Comparison of ENCODE assay signal across 9 cellular contexts in the genomic region with DNA sequence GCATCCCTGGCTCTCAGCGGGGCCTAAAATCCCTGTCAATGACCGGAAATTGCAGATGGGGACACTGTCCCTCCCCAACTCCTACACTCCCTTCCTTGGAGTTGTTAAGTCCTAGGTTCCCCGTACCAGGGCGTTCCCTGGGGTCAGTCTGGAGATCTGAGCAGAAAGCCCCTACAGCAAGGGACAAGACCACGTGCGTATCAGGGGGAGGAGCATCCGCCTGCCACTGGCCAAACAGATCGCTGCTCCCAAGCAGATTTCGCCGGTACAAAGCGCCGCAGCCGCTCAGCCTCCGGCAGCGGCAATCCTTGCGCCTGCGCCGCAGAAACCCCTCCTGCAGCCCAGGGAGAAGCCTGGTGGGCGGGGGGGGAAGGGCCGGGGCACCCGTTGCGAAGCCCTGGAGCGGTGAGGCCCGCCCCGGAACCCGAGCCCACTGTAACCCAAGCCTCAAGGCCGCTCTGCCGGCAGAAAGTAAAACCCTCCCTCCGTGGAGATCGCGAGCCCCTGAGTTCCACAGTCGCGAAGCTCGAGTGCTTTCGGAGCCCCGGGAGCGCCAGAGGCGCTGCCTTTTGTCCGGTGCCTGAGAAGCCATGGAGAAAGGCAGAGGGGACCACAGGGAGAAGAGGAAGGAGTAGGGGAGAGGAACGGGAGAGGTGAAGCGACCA. TPM values are rescaled to one million over a fixed set of nuclear protein-coding genes. Genes with fewer than 3 reads are reported as not detected.
DNase-seq lines count a peak whose midpoint lies in the region; ATAC-seq and TF ChIP-seq lines count a peak whose summit lies in the region.
"Had no signal": no experiment of that assay in that cellular context is flagged by ENCODE, and none has a peak within 500 bp of the region (broad histone marks: within the 10 kb centered on the region; RNA-seq: fewer than 3 reads in every experiment).

No MANE protein-coding gene starts in this region.

- POLR2A ChIA-PET in activated CD4-positive, alpha-beta T cell treated with anti-CD3 and anti-CD28 coated beads for 36 hours (lab: Charles Lee) = no interaction called here

- H3K27ac Mint-ChIP-seq in activated CD4-positive, alpha-beta T cell treated with anti-CD3 and anti-CD28 coated beads for 36 hours = no peak overlapping the region

- CTCF ChIA-PET in activated CD4-positive, alpha-beta T cell treated with anti-CD3 and anti-CD28 coated beads for 36 hours (lab: Charles Lee) = no interaction called here

- no peaks in the 10 kb centered on the region for H3K9me3 Mint-ChIP-seq in activated CD4-positive, alpha-beta T cell treated with anti-CD3 and anti-CD28 coated beads for 36 hours (ENCODE audit: low read depth)

- no peak for TF ChIP-seq CTCF in stomach (IDR thresholded peaks at IDR 0.05)

- H3K27ac ChIP-seq in stomach = no peak overlapping the region

- 2 to 7% (median 3%) methylated on average over 29 to 41 of the region's 41 CpGs for WGBS in stomach, 5 donors

- peaks cover 5% of the 10 kb centered on the region for H3K4me1 Mint-ChIP-seq in activated CD4-positive, alpha-beta T cell treated with anti-CD3 and anti-CD28 coated beads for 36 hours

- no peaks in the 10 kb centered on the region for H3K36me3 ChIP-seq in stomach

- H3K36me3 Mint-ChIP-seq in activated CD4-positive, alpha-beta T cell treated with anti-CD3 and anti-CD28 coated beads for 36 hours (ENCODE audit: low read depth) = no peaks in the 10 kb centered on the region

- TF ChIP-seq EP300 in stomach (IDR thresholded peaks at IDR 0.05) = no peak

- no peak for ATAC-seq in activated CD4-positive, alpha-beta T cell treated with anti-CD3 and anti-CD28 coated beads for 36 hours
- no peak for ATAC-seq in HG02981 (IDR thresholded peaks at IDR 0.05; ENCODE audit: unreplicated experiment)
- ATAC-seq: K562 had no signal

- H3K27me3 ChIP-seq in stomach = peaks cover 35 to 100% (median 75%) of the 10 kb centered on the region in 3 donors

- H3K9me3 ChIP-seq in stomach = no peaks in the 10 kb centered on the region

- TF ChIP-seq POLR2A in stomach (IDR thresholded peaks at IDR 0.05) = no peak

- H3K4me1 ChIP-seq in stomach = peaks cover 19 to 43% (median 35%) of the 10 kb centered on the region in 4 donors

- peak; percentile 25 for DNase-seq in activated CD4-positive, alpha-beta T cell treated with anti-CD3 and anti-CD28 coated beads for 36 hours
- no peak for DNase-seq in activated CD4-positive, alpha-beta T cell treated with anti-CD3 and anti-CD28 coated beads, Interleukin-2, amount 50 U/mL, for 48 hours
- DNase-seq in NCI-H748 (lab: John Stamatoyannopoulos, UW; ENCODE audit: unreplicated experiment) (peak; percentile 85), hippocampal formation (lab: John Stamatoyannopoulos, UW) (peak; percentile 38 to 42), stomach (no peak), germinal center (ENCODE audit: low spot score) (no peak)
- DNase-seq in activated naive CD4-positive, alpha-beta T cell treated with anti-CD3 and anti-CD28 coated beads, Interleukin-2, amount 50 U/mL, for 16 hours = no peak

- H3K27me3 Mint-ChIP-seq in activated CD4-positive, alpha-beta T cell treated with anti-CD3 and anti-CD28 coated beads for 36 hours = peaks cover 53% of the 10 kb centered on the region

- no peak overlapping the region for H3K4me3 Mint-ChIP-seq in activated CD4-positive, alpha-beta T cell treated with anti-CD3 and anti-CD28 coated beads for 36 hours

- peak overlapping the region in 3 of 4 donors; percentile 10 to 14 (median 12) for H3K4me3 ChIP-seq in stomach
- H3K4me3 ChIP-seq: K562 had no signal

- intact Hi-C loops in activated CD4-positive, alpha-beta T cell treated with anti-CD3 and anti-CD28 coated beads for 36 hours (cut with DNase I, micrococcal nuclease) = loop anchor here in 1 of 2 experiments (5.0 kb wide), 1 partner anchor 1028 kb away; no protein-coding TSS in a partner anchor
- intact Hi-C loops in stomach (cut with DNase I; ENCODE audit: low total_unique reads) = no loop called here

RNA-seq across cellular contexts. Expression of a gene that starts 2.7 kb away (rescaled TPM):
- not detected for total RNA-seq in activated CD4-positive, alpha-beta T cell treated with anti-CD3 and anti-CD28 coated beads for 36 hours
- total RNA-seq in stomach = 10 to 100 TPM in 1 of 5 donors, 1 to 10 TPM in 3, not detected in 1; 1.2 to 21.4 (median 5.2) TPM
- 1 to 10 TPM; 1.4 to 2.1 (median 1.9) TPM for polyA plus RNA-seq in stomach

Comparison
In these comparisons a context has a peak if more than half of its experiments do, and no peak if none do; other contexts are left out.
1. DNase-seq: peak in activated CD4-positive, alpha-beta T cell treated with anti-CD3 and anti-CD28 coated beads for 36 hours (single experiment), NCI-H748 (single experiment) and hippocampal formation (2 of 2); none in activated CD4-positive, alpha-beta T cell treated with anti-CD3 and anti-CD28 coated beads, Interleukin-2, amount 50 U/mL, for 48 hours (0 of 2), stomach (single experiment), germinal center (single experiment) and activated naive CD4-positive, alpha-beta T cell treated with anti-CD3 and anti-CD28 coated beads, Interleukin-2, amount 50 U/mL, for 16 hours (single experiment).